Comparison of ENCODE assay signal across 30 cellular contexts in the genomic region with DNA sequence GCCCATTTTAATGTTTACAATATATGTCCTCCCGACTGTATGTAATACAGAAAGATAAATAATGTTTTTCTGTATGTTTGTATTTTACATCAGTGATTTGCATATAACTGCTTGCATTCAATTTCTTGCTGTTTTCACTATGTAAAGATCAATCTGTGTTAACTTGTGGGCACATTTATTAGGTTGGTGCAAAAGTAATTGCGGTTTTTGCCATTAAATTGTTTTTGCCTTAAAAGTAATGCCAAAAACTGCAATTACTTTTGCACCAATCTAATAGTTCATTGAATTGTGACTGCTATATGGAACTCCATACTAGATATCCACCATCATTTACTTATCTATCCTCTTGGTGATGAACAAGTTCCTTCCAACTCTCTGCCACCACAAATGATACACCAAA.
"Had no signal": no experiment of that assay in that cellular context is flagged by ENCODE, and none has a peak within 500 bp of the region (broad histone marks: within the 10 kb centered on the region; RNA-seq: fewer than 3 reads in every experiment).

No MANE protein-coding gene starts in this region.

- H3K4me1 Mint-ChIP-seq: activated CD4-positive, alpha-beta memory T cell treated with anti-CD3 and anti-CD28 coated beads, Interleukin-2, amount 10 ng/mL, durations not matched to agents 7 days and 5 days; activated CD4-positive, alpha-beta T cell treated with anti-CD3 and anti-CD28 coated beads, Interleukin-2, amount 10 ng/mL, durations not matched to agents 7 days and 5 days; activated naive CD4-positive, alpha-beta T cell treated with anti-CD3 and anti-CD28 coated beads, Interleukin-2, amount 10 ng/mL, durations not matched to agents 7 days and 5 days; activated naive CD8-positive, alpha-beta T cell treated with anti-CD3 and anti-CD28 coated beads, Interleukin-2, amount 10 ng/mL, durations not matched to agents 7 days and 5 days; brain; endodermal cell had no signal

- H3K4me3 Mint-ChIP-seq: activated CD4-positive, alpha-beta memory T cell treated with anti-CD3 and anti-CD28 coated beads, Interleukin-2, amount 10 ng/mL, durations not matched to agents 7 days and 5 days; activated CD4-positive, alpha-beta T cell treated with anti-CD3 and anti-CD28 coated beads, Interleukin-2, amount 10 ng/mL, durations not matched to agents 7 days and 5 days; activated naive CD4-positive, alpha-beta T cell treated with anti-CD3 and anti-CD28 coated beads, Interleukin-2, amount 10 ng/mL, durations not matched to agents 7 days and 5 days; activated naive CD8-positive, alpha-beta T cell treated with anti-CD3 and anti-CD28 coated beads, Interleukin-2, amount 10 ng/mL, durations not matched to agents 7 days and 5 days; activated T-cell treated with anti-CD3 and anti-CD28 coated beads, Interleukin-2, amount 50 U/mL, for 24 hours; activated T-cell treated with anti-CD3 and anti-CD28 coated beads, Interleukin-2, amount 50 U/mL, for 72 hours; dendritic cell treated with granulocyte-macrophage colony-stimulating factor and Interleukin-4, amounts not matched to agents 40 ng/mL and 50 ng/mL, for 4 days; endodermal cell had no signal

- H3K27me3 Mint-ChIP-seq: brain had no signal

- H3K36me3 ChIP-seq: ascending aorta, breast epithelium, cardiac muscle cell, colonic mucosa, heart left ventricle had no signal

- FAIRE-seq: frontal cortex had no signal

- H3K4me3 ChIP-seq: ascending aorta, breast epithelium, cardiac muscle cell, colonic mucosa, dorsolateral prefrontal cortex, heart left ventricle had no signal

- H3K4me1 ChIP-seq: ascending aorta, breast epithelium, colonic mucosa had no signal

- ATAC-seq: activated naive CD4-positive, alpha-beta T cell treated with anti-CD3 and anti-CD28 coated beads, Interleukin-2, amount 50 U/mL, for 72 hours; activated T-cell treated with anti-CD3 and anti-CD28 coated beads, Interleukin-2, amount 50 U/mL, for 72 hours; esophagus mucosa; heart left ventricle had no signal

- H3K9me3 ChIP-seq: ascending aorta, breast epithelium, colonic mucosa, heart left ventricle had no signal

- DNase-seq: activated CD4-positive, alpha-beta memory T cell treated with anti-CD3 and anti-CD28 coated beads, Interleukin-2, amount 10 ng/mL, durations not matched to agents 7 days and 5 days; activated CD4-positive, alpha-beta T cell treated with anti-CD3 and anti-CD28 coated beads for 1 hour; activated CD4-positive, alpha-beta T cell treated with anti-CD3 and anti-CD28 coated beads for 4 hours; activated CD4-positive, alpha-beta T cell treated with anti-CD3 and anti-CD28 coated beads, Interleukin-2, amount 10 ng/mL, durations not matched to agents 7 days and 5 days; activated CD4-positive, alpha-beta T cell treated with anti-CD3 and anti-CD28 coated beads, Interleukin-2, amount 50 U/mL, for 4 hours; activated CD8-positive, alpha-beta memory T cell treated with anti-CD3 and anti-CD28 coated beads, Interleukin-2, amount 50 U/mL, for 48 hours; activated gamma-delta T cell; activated naive CD4-positive, alpha-beta T cell; activated naive CD4-positive, alpha-beta T cell treated with anti-CD3 and anti-CD28 coated beads, Interleukin-2, amount 10 ng/mL, durations not matched to agents 7 days and 5 days; activated naive CD8-positive, alpha-beta T cell treated with anti-CD3 and anti-CD28 coated beads, Interleukin-2, amount 10 ng/mL, durations not matched to agents 7 days and 5 days; activated T-cell treated with anti-CD3 and anti-CD28 coated beads for 4 hours; activated T-cell treated with anti-CD3 and anti-CD28 coated beads, Interleukin-2, amount 50 U/mL, for 24 hours; activated T-cell treated with anti-CD3 and anti-CD28 coated beads, Interleukin-2, amount 50 U/mL, for 72 hours; central memory CD4-positive, alpha-beta T cell; cerebellar nuclear complex; colonic mucosa; dorsolateral prefrontal cortex; effector memory CD4-positive, alpha-beta T cell; endodermal cell; foreskin fibroblast; heart left ventricle; T-helper 2 cell had no signal

- H3K27ac Mint-ChIP-seq: activated CD4-positive, alpha-beta memory T cell treated with anti-CD3 and anti-CD28 coated beads, Interleukin-2, amount 10 ng/mL, durations not matched to agents 7 days and 5 days; activated CD4-positive, alpha-beta T cell treated with anti-CD3 and anti-CD28 coated beads, Interleukin-2, amount 10 ng/mL, durations not matched to agents 7 days and 5 days; activated naive CD4-positive, alpha-beta T cell treated with anti-CD3 and anti-CD28 coated beads, Interleukin-2, amount 10 ng/mL, durations not matched to agents 7 days and 5 days; activated naive CD4-positive, alpha-beta T cell treated with anti-CD3 and anti-CD28 coated beads, Interleukin-2, amount 50 U/mL, for 72 hours; activated naive CD8-positive, alpha-beta T cell treated with anti-CD3 and anti-CD28 coated beads, Interleukin-2, amount 10 ng/mL, durations not matched to agents 7 days and 5 days; activated T-cell treated with anti-CD3 and anti-CD28 coated beads, Interleukin-2, amount 50 U/mL, for 24 hours; activated T-cell treated with anti-CD3 and anti-CD28 coated beads, Interleukin-2, amount 50 U/mL, for 72 hours; brain; dendritic cell treated with granulocyte-macrophage colony-stimulating factor and Interleukin-4, amounts not matched to agents 40 ng/mL and 50 ng/mL, for 4 days; endodermal cell had no signal

- H3K27me3 ChIP-seq: ascending aorta, breast epithelium, cardiac muscle cell, colonic mucosa, heart left ventricle had no signal

- H3K27ac ChIP-seq: ascending aorta, breast epithelium, cardiac muscle cell, colonic mucosa, dorsolateral prefrontal cortex, heart left ventricle had no signal

- H3K9me3 Mint-ChIP-seq: activated CD4-positive, alpha-beta memory T cell treated with anti-CD3 and anti-CD28 coated beads, Interleukin-2, amount 10 ng/mL, durations not matched to agents 7 days and 5 days; activated CD4-positive, alpha-beta T cell treated with anti-CD3 and anti-CD28 coated beads, Interleukin-2, amount 10 ng/mL, durations not matched to agents 7 days and 5 days; activated naive CD4-positive, alpha-beta T cell treated with anti-CD3 and anti-CD28 coated beads, Interleukin-2, amount 10 ng/mL, durations not matched to agents 7 days and 5 days; activated naive CD4-positive, alpha-beta T cell treated with anti-CD3 and anti-CD28 coated beads, Interleukin-2, amount 50 U/mL, for 72 hours; activated naive CD8-positive, alpha-beta T cell treated with anti-CD3 and anti-CD28 coated beads, Interleukin-2, amount 10 ng/mL, durations not matched to agents 7 days and 5 days; activated T-cell treated with anti-CD3 and anti-CD28 coated beads, Interleukin-2, amount 50 U/mL, for 24 hours; activated T-cell treated with anti-CD3 and anti-CD28 coated beads, Interleukin-2, amount 50 U/mL, for 72 hours; brain; dendritic cell treated with granulocyte-macrophage colony-stimulating factor and Interleukin-4, amounts not matched to agents 40 ng/mL and 50 ng/mL, for 4 days; endodermal cell had no signal

- H3K36me3 Mint-ChIP-seq: activated naive CD4-positive, alpha-beta T cell treated with anti-CD3 and anti-CD28 coated beads, Interleukin-2, amount 10 ng/mL, durations not matched to agents 7 days and 5 days; activated naive CD4-positive, alpha-beta T cell treated with anti-CD3 and anti-CD28 coated beads, Interleukin-2, amount 50 U/mL, for 72 hours; activated naive CD8-positive, alpha-beta T cell treated with anti-CD3 and anti-CD28 coated beads, Interleukin-2, amount 10 ng/mL, durations not matched to agents 7 days and 5 days; brain had no signal
